In genomic region chr16:88649924-88650748, GRCh38 we compare ENCODE assay signal across 8 cellular contexts. TPM values are rescaled to one million over a fixed set of nuclear protein-coding genes. Genes with fewer than 3 reads are reported as not detected.
DNase-seq lines count a peak whose midpoint lies in the region; ATAC-seq and TF ChIP-seq lines count a peak whose summit lies in the region.

No MANE protein-coding gene starts in this region.

- 10% methylated on average over 36 of the region's 37 CpGs for WGBS in mesenchymal stem cell
- 0 to 21% methylated on average over 6 to 13 of the region's 37 CpGs for WGBS in tibial nerve, 2 donors

- H3K9me3 ChIP-seq in PC-9 (ENCODE audit: insufficient read depth, low read depth) (no peaks in the 10 kb centered on the region), mesenchymal stem cell (ENCODE audit: control insufficient read depth, low read length) (no peaks in the 10 kb centered on the region), tibial nerve (no peaks in the 10 kb centered on the region), PC-3 (ENCODE audit: low read length) (no peaks in the 10 kb centered on the region)

- CTCF ChIA-PET in PC-9 (lab: Charles Lee) = no interaction called here
- CTCF ChIA-PET in PC-3 (lab: Charles Lee) = no interaction called here

- POLR2A ChIA-PET in PC-9 (lab: Charles Lee; ENCODE audit: unreplicated experiment) (no interaction called here), PC-3 (lab: Charles Lee; ENCODE audit: unreplicated experiment) (no interaction called here)

- peak overlapping the region; percentile 60 for H3K4me2 ChIP-seq in PC-9
- H3K4me2 ChIP-seq in mesenchymal stem cell (ENCODE audit: low read length, poor library complexity, severe bottlenecking) = peak overlapping the region; percentile 60
- H3K4me2 ChIP-seq in PC-3 (ENCODE audit: low read length) = no peak overlapping the region

- H3K18ac ChIP-seq in mesenchymal stem cell (ENCODE audit: low read depth in 1 of 2, low read length in 2 of 2) = peak overlapping the region; percentile 35 to 92

- peak overlapping the region; percentile 72 for H4K91ac ChIP-seq in mesenchymal stem cell (ENCODE audit: low read length)

- H3K27me3 ChIP-seq in PC-9 (ENCODE audit: insufficient read depth, low read depth) = peaks cover 11% of the 10 kb centered on the region; the same call in 1 of the 2 replicates
- H3K27me3 ChIP-seq in mesenchymal stem cell (ENCODE audit: control insufficient read depth in 1 of 2, insufficient read depth in 1 of 2, low read length in 2 of 2) = no peaks in the 10 kb centered on the region
- H3K27me3 ChIP-seq in tibial nerve = no peaks in the 10 kb centered on the region
- H3K27me3 ChIP-seq in PC-3 (ENCODE audit: low read length) = no peaks in the 10 kb centered on the region

- peak overlapping the region; percentile 1 to 21 for H3K4ac ChIP-seq in mesenchymal stem cell (ENCODE audit: low read depth in 1 of 2, low read length in 2 of 2)

- H2BK5ac ChIP-seq in mesenchymal stem cell (ENCODE audit: low read depth, low read length, poor library complexity, severe bottlenecking) = peak overlapping the region; percentile 38

- no peak for TF ChIP-seq CTCF in PC-9 (conservative IDR thresholded peaks at IDR 0.05)
- TF ChIP-seq CTCF in tibial nerve (IDR thresholded peaks at IDR 0.05) = peak in 1 of 5 experiments; percentile 11
- TF ChIP-seq CTCF in PC-3 (conservative IDR thresholded peaks at IDR 0.05; ENCODE audit: low read depth, low read length) = no peak

- peaks cover 24% of the 10 kb centered on the region for H3K79me1 ChIP-seq in mesenchymal stem cell (replicated peaks; ENCODE audit: low read length, poor library complexity, severe bottlenecking)

- intact Hi-C loops in PC-9 (cut with micrococcal nuclease; ENCODE audit: unreplicated experiment) (no loop called here), PC-3 (cut with micrococcal nuclease) (no loop called here)

- H3K4me1 ChIP-seq in PC-9 (replicated peaks; ENCODE audit: insufficient read depth) (no peaks in the 10 kb centered on the region), mesenchymal stem cell (ENCODE audit: control insufficient read depth, insufficient read depth, low read depth, low read length) (peaks cover 40% of the 10 kb centered on the region), tibial nerve (peaks cover 0 to 27% (median 17%) of the 10 kb centered on the region in 4 donors), PC-3 (ENCODE audit: insufficient read depth, low read length) (no peaks in the 10 kb centered on the region)

- H3K27ac ChIP-seq in PC-9 = no peak overlapping the region
- H3K27ac ChIP-seq in cingulate gyrus (ENCODE audit: low read depth, low read length) = peak overlapping the region; percentile 39
- H3K27ac ChIP-seq in mesenchymal stem cell (ENCODE audit: low read length, poor library complexity, severe bottlenecking) = peak overlapping the region; percentile 30
- peak overlapping the region in 3 of 4 donors; percentile 70 to 87 (median 78) for H3K27ac ChIP-seq in tibial nerve
- no peak overlapping the region for H3K27ac ChIP-seq in PC-3 (ENCODE audit: low read length)

- H2BK120ac ChIP-seq in mesenchymal stem cell (ENCODE audit: low read depth, low read length) = peak overlapping the region; percentile 36

- TF ChIP-seq POLR2A in tibial nerve (IDR thresholded peaks at IDR 0.05) = no peak

- no peak overlapping the region for H2BK15ac ChIP-seq in mesenchymal stem cell (ENCODE audit: low read depth, poor library complexity, severe bottlenecking)

- H4K8ac ChIP-seq in mesenchymal stem cell (ENCODE audit: low read length) = peak overlapping the region; percentile 10

- no peaks in the 10 kb centered on the region for H3K36me3 ChIP-seq in PC-9 (ENCODE audit: low read depth)
- peaks cover 24 to 63% of the 10 kb centered on the region in 2 experiments for H3K36me3 ChIP-seq in mesenchymal stem cell (ENCODE audit: control insufficient read depth in 1 of 2, insufficient read depth in 2 of 2, low read depth in 1 of 2, low read length in 2 of 2)
- peaks cover 0 to 62% (median 6%) of the 10 kb centered on the region in 3 donors for H3K36me3 ChIP-seq in tibial nerve
- H3K36me3 ChIP-seq in PC-3 (ENCODE audit: low read depth, low read length) = no peaks in the 10 kb centered on the region

- H3F3A ChIP-seq in PC-9 (ENCODE audit: insufficient read depth, low read depth) (peaks cover 18% of the 10 kb centered on the region; the same call in 1 of the 2 replicates), PC-3 (ENCODE audit: low read length, unreplicated experiment) (no peaks in the 10 kb centered on the region)

- peak overlapping the region; percentile 86 for H3K9ac ChIP-seq in mesenchymal stem cell (ENCODE audit: low read length)
- H3K9ac ChIP-seq in PC-3 (ENCODE audit: low read length) = no peak overlapping the region

- H2BK12ac ChIP-seq in mesenchymal stem cell (ENCODE audit: low read length in 2 of 2) = peak overlapping the region in 1 of 2 experiments; percentile 76

- DNase-seq in NCI-H146 (lab: John Stamatoyannopoulos, UW) (peak; percentile 41), NCI-H146 treated with DMSO at 0.1 percent for 48 hours (lab: John Stamatoyannopoulos, UW; ENCODE audit: unreplicated experiment) (no peak), PC-9 (no peak), mesenchymal stem cell (peak; percentile 69), tibial nerve (ENCODE audit: low spot score in 2 of 2) (no peak), PC-3 (no peak)

- H3K9me2 ChIP-seq in PC-9 (ENCODE audit: insufficient read depth) = no peaks in the 10 kb centered on the region
- H3K9me2 ChIP-seq in PC-3 (replicated peaks; ENCODE audit: low read length) = no peaks in the 10 kb centered on the region

- H3K79me2 ChIP-seq in PC-9 (ENCODE audit: low read depth) (no peaks in the 10 kb centered on the region), PC-3 (ENCODE audit: low read length) (no peaks in the 10 kb centered on the region)

- H2AK5ac ChIP-seq in mesenchymal stem cell (ENCODE audit: low read length, severe bottlenecking) = no peak overlapping the region

- H3K14ac ChIP-seq in mesenchymal stem cell (ENCODE audit: low read length in 2 of 2) = peak overlapping the region in 1 of 2 experiments; percentile 96

- peak overlapping the region in 1 of 2 experiments; percentile 85 for H3K23ac ChIP-seq in mesenchymal stem cell (ENCODE audit: low read length in 2 of 2)

- no peak overlapping the region for H2AFZ ChIP-seq in PC-9
- peak overlapping the region; percentile 46 for H2AFZ ChIP-seq in mesenchymal stem cell (ENCODE audit: low read depth, low read length)
- H2AFZ ChIP-seq in PC-3 (ENCODE audit: low read length) = no peak overlapping the region

- peak; percentile 19 for ATAC-seq in HG02798 (IDR thresholded peaks at IDR 0.05; ENCODE audit: poor library complexity, unreplicated experiment)
- no peak for ATAC-seq in PC-3

- H4K20me1 ChIP-seq in PC-9 (ENCODE audit: insufficient read depth) (peaks cover 12% of the 10 kb centered on the region), PC-3 (ENCODE audit: low read length) (no peaks in the 10 kb centered on the region)

- H3K4me3 ChIP-seq in PC-9 = peak overlapping the region; percentile 58; the same call in 1 of the 2 replicates
- H3K4me3 ChIP-seq in mesenchymal stem cell (ENCODE audit: insufficient read depth in 1 of 2, low read depth in 1 of 2, low read length in 2 of 2) = peak overlapping the region; percentile 82 to 89
- peak overlapping the region; percentile 40 to 71 (median 67) for H3K4me3 ChIP-seq in tibial nerve
- H3K4me3 ChIP-seq in PC-3 (ENCODE audit: low read length) = no peak overlapping the region

- no peak for TF ChIP-seq EP300 in tibial nerve (IDR thresholded peaks at IDR 0.05)

- BruUV-seq in PC-9 (replicated peaks; lab: Mats Ljungman, UMichigan) = no TSS peak
- no TSS peak for BruUV-seq in PC-3 (replicated peaks; lab: Mats Ljungman, UMichigan)

RNA-seq across cellular contexts. Expression of gene CYBA, which starts 0.7 kb away (rescaled TPM):
- 6.3 and 8.0 TPM in 2 replicates for total RNA-seq in PC-9 (2021)
- 319 TPM for polyA plus RNA-seq in mesenchymal stem cell (2013, experiment 1 of 2)
- polyA plus RNA-seq in mesenchymal stem cell (2013, experiment 2 of 2) = 325 TPM
- 100 to 1,000 TPM in 2 of 4 donors, 10 to 100 TPM in 2; 86.3 to 199 (median 121) TPM for total RNA-seq in tibial nerve
- not detected in 2 replicates for total RNA-seq in PC-3 (2014; rRNA removed)

RNA-seq across cellular contexts. Expression of gene IL17C, which starts 11.8 kb away (rescaled TPM):
- total RNA-seq in PC-9 (2021) (not detected in 2 replicates), tibial nerve (not detected), PC-3 (2014; rRNA removed) (not detected in 2 replicates)
- polyA plus RNA-seq in mesenchymal stem cell (2013, experiment 1 of 2) = 0.12 TPM
- polyA plus RNA-seq in mesenchymal stem cell (2013, experiment 2 of 2) = 0.11 TPM

RNA-seq across cellular contexts. Expression of gene MVD, which starts 12.8 kb away (rescaled TPM):
- 146 and 168 TPM in 2 replicates for total RNA-seq in PC-9 (2021)
- 120 TPM for polyA plus RNA-seq in mesenchymal stem cell (2013, experiment 1 of 2)
- polyA plus RNA-seq in mesenchymal stem cell (2013, experiment 2 of 2) = 109 TPM
- 10 to 100 TPM; 32.7 to 49.4 (median 39.9) TPM for total RNA-seq in tibial nerve
- total RNA-seq in PC-3 (2014; rRNA removed) = 38.3 and 48.9 TPM in 2 replicates

RNA-seq across cellular contexts. Expression of gene SNAI3, which starts 36.2 kb away (rescaled TPM):
- total RNA-seq in PC-9 (2021) = 1.3 and 2.0 TPM in 2 replicates
- polyA plus RNA-seq in mesenchymal stem cell (2013, experiment 1 of 2) = 0.06 TPM
- polyA plus RNA-seq in mesenchymal stem cell (2013, experiment 2 of 2) = 0.10 TPM
- 1 to 10 TPM in 2 of 4 donors, under 1 TPM in 2; 0.87 to 1.2 (median 1.0) TPM for total RNA-seq in tibial nerve
- total RNA-seq in PC-3 (2014; rRNA removed) = 0.22 and 0.46 TPM in 2 replicates

RNA-seq across cellular contexts. Expression of gene RNF166, which starts 56.1 kb away (rescaled TPM):
- total RNA-seq in PC-9 (2021) (25.6 and 29.4 TPM in 2 replicates), tibial nerve (10 to 100 TPM; 36.5 to 56.7 (median 43.5) TPM), PC-3 (2014; rRNA removed) (25.2 and 28.8 TPM in 2 replicates)
- 12.6 TPM for polyA plus RNA-seq in mesenchymal stem cell (2013, experiment 1 of 2)
- 10.8 TPM for polyA plus RNA-seq in mesenchymal stem cell (2013, experiment 2 of 2)

Comparison
In these comparisons a context has a peak if more than half of its experiments do, and no peak if none do; other contexts are left out.
1. DNase-seq: peak in NCI-H146 (single experiment) and mesenchymal stem cell (single experiment); none in NCI-H146 treated with DMSO at 0.1 percent for 48 hours (single experiment), PC-9 (0 of 2), tibial nerve (0 of 2) and PC-3 (single experiment).
2. H3K27ac ChIP-seq: peak in cingulate gyrus (single experiment), mesenchymal stem cell (single experiment) and tibial nerve (3 of 4); none in PC-9 (single experiment) and PC-3 (single experiment).